Comparison of ENCODE assay signal across 8 cellular contexts in genomic region chr19:12983561-12984142, GRCh38. TPM values are rescaled to one million over a fixed set of nuclear protein-coding genes. Genes with fewer than 3 reads are reported as not detected.
A peak's percentile ranks its signal among the peaks of the same experiment; 100 is the strongest.
DNase-seq lines count a peak whose midpoint lies in the region; ATAC-seq and TF ChIP-seq lines count a peak whose summit lies in the region.

No MANE protein-coding gene starts in this region.

- ATAC-seq in left lobe of liver (peak; percentile 97), HG02885 (IDR thresholded peaks at IDR 0.05; ENCODE audit: poor library complexity, unreplicated experiment) (no peak)

- peak overlapping the region; percentile 45 for H3K4me3 ChIP-seq in AG09309 (ENCODE audit: control insufficient read depth, low read depth, low read length)

- TF ChIP-seq CTCF in AG09309 (IDR thresholded peaks at IDR 0.05; ENCODE audit: control insufficient read depth, insufficient read depth, low read depth, low read length, missing control alignments): peak; percentile 77

- DNase-seq in AG09309 (ENCODE audit: low read depth): no peak
- DNase-seq in GM19240 (ENCODE audit: insufficient read length, low spot score): peak; percentile 68
- peak; percentile 73 for DNase-seq in NCI-H2171 (lab: John Stamatoyannopoulos, UW)
- DNase-seq in activated CD4-positive, alpha-beta T cell treated with anti-CD3 and anti-CD28 coated beads for 24 hours (ENCODE audit: low read depth in 2 of 2): peak; percentile 68 to 73
- DNase-seq in cerebellum (ENCODE audit: low spot score): peak; percentile 94
- DNase-seq in left lobe of liver (ENCODE audit: low spot score): peak; percentile 82
- peak; percentile 72 for DNase-seq in stimulated activated CD4-positive, alpha-beta T cell treated with anti-CD3 and anti-CD28 coated beads, Interleukin-2, amount 100 ng/mL, for 4 hours (ENCODE audit: low read depth)

RNA-seq across cellular contexts. Expression of gene NFIX, which starts 11.6 kb away (rescaled TPM):
- total RNA-seq in cerebellum: 62.8 TPM
- 41.4 TPM for total RNA-seq in left lobe of liver

RNA-seq across cellular contexts. Expression of gene DAND5, which starts 14.3 kb away (rescaled TPM):
- total RNA-seq in cerebellum: 0.18 TPM
- total RNA-seq in left lobe of liver: not detected

RNA-seq across cellular contexts. Expression of gene GADD45GIP1, which starts 26.6 kb away (rescaled TPM):
- total RNA-seq in cerebellum (7.2 TPM), left lobe of liver (12.0 TPM)

RNA-seq across cellular contexts. Expression of gene RAD23A, which starts 38.0 kb away (rescaled TPM):
- total RNA-seq in cerebellum (24.1 TPM), left lobe of liver (42.6 TPM)

RNA-seq across cellular contexts. Expression of gene CALR, which starts 45.2 kb away (rescaled TPM):
- total RNA-seq in cerebellum (215 TPM), left lobe of liver (1,041 TPM)
